In the genomic region with DNA sequence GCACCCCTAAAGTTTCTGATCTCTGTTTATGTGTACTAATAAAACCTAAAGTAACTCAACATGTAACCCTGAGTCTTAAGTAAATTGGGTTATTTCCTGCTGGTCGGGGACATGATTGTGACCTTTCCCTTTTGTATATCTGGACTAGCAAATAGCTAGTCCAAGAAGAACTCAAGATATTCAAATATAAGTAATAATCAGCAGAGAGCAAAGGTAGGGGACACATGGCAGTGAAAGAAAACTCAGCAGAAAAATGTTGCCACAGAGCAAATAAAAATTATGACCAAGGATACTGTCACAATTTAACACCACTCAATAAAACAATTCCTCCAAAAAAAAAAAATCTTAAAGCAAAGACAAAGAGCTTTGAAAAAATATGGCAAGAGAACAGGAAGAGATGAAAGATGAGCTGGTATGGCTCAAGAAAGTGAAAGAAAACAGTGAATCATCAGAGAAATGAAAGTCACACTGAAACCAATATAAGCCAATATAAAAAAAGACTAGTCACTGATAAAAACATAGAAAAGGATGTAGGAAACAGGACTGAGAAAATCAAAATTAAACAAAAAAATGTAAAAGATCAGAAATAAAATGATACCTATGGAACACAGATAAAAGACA, we compare ENCODE assay signal across 9 cellular contexts. TPM values are rescaled to one million over a fixed set of nuclear protein-coding genes. Genes with fewer than 3 reads are reported as not detected.
DNase-seq lines count a peak whose midpoint lies in the region; ATAC-seq, FAIRE-seq and TF ChIP-seq lines count a peak whose summit lies in the region.
"Had no signal": no experiment of that assay in that cellular context is flagged by ENCODE, and none has a peak within 500 bp of the region (broad histone marks: within the 10 kb centered on the region; RNA-seq: fewer than 3 reads in every experiment).

No MANE protein-coding gene starts in this region.

- TF ChIP-seq CTCF in bronchial epithelial cell (IDR thresholded peaks at IDR 0.05; ENCODE audit: insufficient read depth, low read length, severe bottlenecking) (no peak), transverse colon (IDR thresholded peaks at IDR 0.05) (no peak), kidney (IDR thresholded peaks at IDR 0.05; ENCODE audit: borderline replicate concordance, extremely low read depth, insufficient read depth) (no peak)

- peaks cover 11 to 17% (median 12%) of the 10 kb centered on the region in 4 donors for H3K4me1 Mint-ChIP-seq in CD4-positive, alpha-beta memory T cell

- in situ Hi-C loops in transverse colon (cut with MboI; ENCODE audit: low pct_ligation_motif_present in 1 of 4, low pct_unique_long_range_greater_than_20kb in 1 of 4, low sequenced_read_pairs in 3 of 4) = no loop called here

- peaks cover 16 to 39% of the 10 kb centered on the region in 2 donors for H3K36me3 Mint-ChIP-seq in CD4-positive, alpha-beta memory T cell

- CTCF ChIA-PET in CD4-positive, alpha-beta memory T cell (lab: Charles Lee; ENCODE audit: partially characterized antibody) = no interaction called here

- no peak for FAIRE-seq in bronchial epithelial cell (lab: Jason Lieb, UNC)
- FAIRE-seq in kidney (lab: Jason Lieb, UNC) = no peak

- no peaks in the 10 kb centered on the region for H3K9me3 ChIP-seq in CD4-positive, alpha-beta memory T cell (ENCODE audit: control insufficient read depth in 1 of 2, low read length in 2 of 2)
- no peaks in the 10 kb centered on the region for H3K9me3 ChIP-seq in transverse colon
- H3K9me3 ChIP-seq in kidney (ENCODE audit: control insufficient read depth in 1 of 2, low read length in 2 of 2) = no peaks in the 10 kb centered on the region

- H3K27ac Mint-ChIP-seq in CD4-positive, alpha-beta memory T cell = peak overlapping the region in 4 of 7 donors; percentile 3 to 73 (median 12)

- no peaks in the 10 kb centered on the region for H3K27me3 Mint-ChIP-seq in CD4-positive, alpha-beta memory T cell

- no peak for TF ChIP-seq EP300 in transverse colon (IDR thresholded peaks at IDR 0.05; ENCODE audit: low read depth)

- peak; percentile 68 for ATAC-seq in GM19397 (IDR thresholded peaks at IDR 0.05; ENCODE audit: unreplicated experiment)
- ATAC-seq in HG03280 (IDR thresholded peaks at IDR 0.05; ENCODE audit: unreplicated experiment) = peak; percentile 89
- ATAC-seq: HCT116 had no signal

- H3K9ac ChIP-seq in kidney (ENCODE audit: low read length in 2 of 2) = no peak overlapping the region

- POLR2A ChIA-PET in CD4-positive, alpha-beta memory T cell (lab: Charles Lee; ENCODE audit: partially characterized antibody) = interaction anchor here (0.6 to 1.1 kb wide), 2 partner anchors 51 to 185 kb away, joined by 3 to 4 read pairs; no protein-coding TSS in a partner anchor

- H3K4me3 Mint-ChIP-seq in CD4-positive, alpha-beta memory T cell = no peak overlapping the region

- no peaks in the 10 kb centered on the region for H3K27me3 ChIP-seq in CD4-positive, alpha-beta memory T cell (ENCODE audit: insufficient read depth, low read length)
- no peaks in the 10 kb centered on the region for H3K27me3 ChIP-seq in bronchial epithelial cell (ENCODE audit: control insufficient read depth, insufficient read depth, low read length)
- H3K27me3 ChIP-seq in transverse colon = no peaks in the 10 kb centered on the region

- H3K4me1 ChIP-seq in CD4-positive, alpha-beta memory T cell (ENCODE audit: insufficient read depth, low read length) = peaks cover 11% of the 10 kb centered on the region
- H3K4me1 ChIP-seq in transverse colon (peaks cover 0 to 10% (median 3%) of the 10 kb centered on the region in 4 donors), kidney (ENCODE audit: control insufficient read depth in 1 of 2, insufficient read depth in 1 of 2, low read depth in 1 of 2, low read length in 2 of 2) (no peaks in the 10 kb centered on the region)

- no peak for TF ChIP-seq POLR2A in transverse colon (IDR thresholded peaks at IDR 0.05)

- no peaks in the 10 kb centered on the region for H3K9me3 Mint-ChIP-seq in CD4-positive, alpha-beta memory T cell

- intact Hi-C loops in CD4-positive, alpha-beta memory T cell (cut with micrococcal nuclease) = no loop called here
- intact Hi-C loops in transverse colon (cut with DNase I; ENCODE audit: low total_unique reads) = no loop called here
- intact Hi-C loops in kidney (cut with DNase I) = no loop called here

- no peak overlapping the region for H3K27ac ChIP-seq in CD4-positive, alpha-beta memory T cell (ENCODE audit: low read depth, low read length)
- H3K27ac ChIP-seq in transverse colon (no peak overlapping the region), kidney (ENCODE audit: low read depth in 2 of 2, low read length in 2 of 2) (no peak overlapping the region)

- H3K36me3 ChIP-seq in CD4-positive, alpha-beta memory T cell (ENCODE audit: insufficient read depth, low read length) = peaks cover 3% of the 10 kb centered on the region
- H3K36me3 ChIP-seq in bronchial epithelial cell (ENCODE audit: control insufficient read depth, insufficient read depth, low read length) (no peaks in the 10 kb centered on the region), transverse colon (peaks cover 0 to 36% (median 0%) of the 10 kb centered on the region in 4 donors), kidney (ENCODE audit: control insufficient read depth in 1 of 2, insufficient read depth in 2 of 2, low read length in 2 of 2) (peaks cover 5 to 7% of the 10 kb centered on the region in 2 donors)

- DNase-seq in CD4-positive, alpha-beta memory T cell = no peak
- DNase-seq in bronchial epithelial cell (ENCODE audit: low read depth) = peak; percentile 69
- DNase-seq in anterior cingulate cortex (lab: John Stamatoyannopoulos, UW) = no peak
- DNase-seq in effector CD8-positive, alpha-beta T cell (lab: John Stamatoyannopoulos, UW) = no peak
- no peak for DNase-seq in transverse colon
- DNase-seq in kidney = no peak

- WGBS in transverse colon (ENCODE audit: low coverage in 1 of 2), 2 donors = 38 to 43% methylated on average over 1 of the region's 1 CpG

- H3K4me3 ChIP-seq in CD4-positive, alpha-beta memory T cell (ENCODE audit: low read length in 2 of 2) = no peak overlapping the region
- H3K4me3 ChIP-seq in bronchial epithelial cell (ENCODE audit: low read depth, low read length) (no peak overlapping the region), transverse colon (no peak overlapping the region), kidney (ENCODE audit: low read length in 2 of 2) (no peak overlapping the region)

RNA-seq across cellular contexts. Expression of gene HLTF, which starts 43.5 kb away (rescaled TPM):
- total RNA-seq in CD4-positive, alpha-beta memory T cell = 10 to 100 TPM; 20.0 to 22.8 TPM
- 10 to 100 TPM; 15.0 to 17.1 TPM for polyA plus RNA-seq in CD4-positive, alpha-beta memory T cell
- 12.3 and 12.9 TPM in 2 replicates for total RNA-seq in bronchial epithelial cell
- total RNA-seq in transverse colon = 10 to 100 TPM in 2 of 4 donors, 1 to 10 TPM in 2; 3.0 to 13.5 (median 7.2) TPM
- total RNA-seq in kidney = 30.2 TPM
- polyA plus RNA-seq in kidney (ENCODE audit: insufficient read depth, low read depth, low replicate concordance) = 10.3 TPM

RNA-seq across cellular contexts. Expression of gene GYG1, which starts 51.5 kb away (rescaled TPM):
- 10 to 100 TPM; 20.9 to 24.1 TPM for total RNA-seq in CD4-positive, alpha-beta memory T cell
- 10 to 100 TPM; 34.4 to 54.9 TPM for polyA plus RNA-seq in CD4-positive, alpha-beta memory T cell
- 21.3 and 28.5 TPM in 2 replicates for total RNA-seq in bronchial epithelial cell
- total RNA-seq in transverse colon = 10 to 100 TPM; 19.8 to 89.8 (median 35.3) TPM
- 37.9 TPM for total RNA-seq in kidney
- 31.3 TPM for polyA plus RNA-seq in kidney (ENCODE audit: insufficient read depth, low read depth, low replicate concordance)
